ENCODE assay signal across 8 cellular contexts in the genomic region with DNA sequence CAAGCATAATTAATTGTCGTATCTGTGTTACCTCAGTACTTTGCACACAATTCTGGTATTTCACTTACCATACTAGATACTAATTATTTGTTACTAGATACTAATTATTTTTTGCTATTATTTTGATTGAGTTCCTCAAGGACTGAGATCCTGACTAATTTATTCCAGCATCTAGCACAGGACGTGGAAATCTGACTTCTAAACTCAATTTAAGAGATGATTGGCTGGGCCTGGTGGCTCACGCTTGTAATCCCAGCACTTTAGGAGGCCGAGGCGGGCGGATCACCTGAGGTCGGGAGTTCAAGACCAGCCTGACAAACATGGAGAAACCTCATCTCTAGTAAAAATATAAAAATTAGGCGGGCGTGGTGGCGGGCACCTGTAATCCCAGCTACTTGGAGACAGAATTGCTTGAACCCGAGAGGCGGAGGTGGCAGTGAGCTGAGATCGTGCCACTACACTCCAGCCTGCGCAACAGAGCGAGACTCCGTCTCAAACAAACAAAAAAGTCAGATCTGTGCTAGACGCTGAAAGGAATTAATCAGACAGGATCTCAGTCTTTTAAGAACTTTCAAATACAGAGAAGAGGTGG. TPM values are rescaled to one million over a fixed set of nuclear protein-coding genes. Genes with fewer than 3 reads are reported as not detected.
DNase-seq lines count a peak whose midpoint lies in the region; ATAC-seq, FAIRE-seq and TF ChIP-seq lines count a peak whose summit lies in the region.

No MANE protein-coding gene starts in this region.

- H3K9me1 ChIP-seq in K562 (ENCODE audit: control insufficient read depth, insufficient read depth, low read length), result no peaks in the 10 kb centered on the region

- H3K27me3 ChIP-seq in right atrium auricular region, result no peaks in the 10 kb centered on the region
- H3K27me3 ChIP-seq in K562 (ENCODE audit: control insufficient read depth in 2 of 2, insufficient read depth in 2 of 2, low read length in 2 of 2), result no peaks in the 10 kb centered on the region

- peak overlapping the region; percentile 97 to 98 for H3K9ac ChIP-seq in K562 (ENCODE audit: insufficient read depth in 1 of 2, low read depth in 2 of 2, low read length in 2 of 2)

- WGBS in K562 (ENCODE audit: insufficient coverage, low coverage, missing lambda C conversion rate), result 4% methylated on average over 17 of the region's 17 CpGs
- WGBS in mesodermal cell (ENCODE audit: insufficient coverage in 2 of 2), 2 experiments, result 83 to 94% methylated on average over 13 to 14 of the region's 17 CpGs

- no peak for FAIRE-seq in K562 (lab: Jason Lieb, UNC)

- H3K4me1 ChIP-seq in right atrium auricular region, result peaks cover 0 to 15% of the 10 kb centered on the region in 2 donors
- H3K4me1 ChIP-seq in K562 (replicated peaks in 1 of 2; ENCODE audit: control insufficient read depth in 2 of 2, insufficient read depth in 2 of 2, low read length in 2 of 2), result peaks cover 16 to 33% of the 10 kb centered on the region in 2 experiments
- no peaks in the 10 kb centered on the region for H3K4me1 ChIP-seq in mesodermal cell (ENCODE audit: control insufficient read depth, insufficient read depth, low read length, poor library complexity, severe bottlenecking)

- no peak for TF ChIP-seq EP300 in K562 (IDR thresholded peaks at IDR 0.05; ENCODE audit: low read length)

- CTCF ChIA-PET in K562 (lab: Yijun Ruan, JAX; ENCODE audit: low intra/inter-chr PET ratio), result no interaction called here

- peak overlapping the region; percentile 78 to 79 for H3K4me3 ChIP-seq in right atrium auricular region
- peak overlapping the region; percentile 63 for H3K4me3 ChIP-seq in K562
- H3K4me3 ChIP-seq in mesodermal cell (ENCODE audit: extremely low read depth, insufficient read depth, low read length, poor library complexity, severe bottlenecking), result peak overlapping the region; percentile 69

- H3K9me3 ChIP-seq in right atrium auricular region (no peaks in the 10 kb centered on the region), K562 (replicated peaks; ENCODE audit: control insufficient read depth, insufficient read depth, low read depth, low read length) (no peaks in the 10 kb centered on the region), mesodermal cell (ENCODE audit: control insufficient read depth, low read length) (no peaks in the 10 kb centered on the region)

- TF ChIP-seq POLR2A in K562 (conservative IDR thresholded peaks at IDR 0.05), result no peak

- peak overlapping the region; percentile 89 to 92 for H3K27ac ChIP-seq in right atrium auricular region
- H3K27ac ChIP-seq in K562 (ENCODE audit: extremely low read depth, low read depth, low read length), result peak overlapping the region; percentile 95
- H3K27ac ChIP-seq in mesodermal cell (ENCODE audit: low read depth, low read length, severe bottlenecking), result peak overlapping the region; percentile 95

- no peaks in the 10 kb centered on the region for H3K36me3 ChIP-seq in right atrium auricular region
- peaks cover 11% of the 10 kb centered on the region for H3K36me3 ChIP-seq in K562 (ENCODE audit: control insufficient read depth, insufficient read depth, low read length)
- H3K36me3 ChIP-seq in mesodermal cell (ENCODE audit: control insufficient read depth, insufficient read depth, low read length), result no peaks in the 10 kb centered on the region

- no peak for TF ChIP-seq RAD21 in K562 (CRISPR knock-in tag; conservative IDR thresholded peaks at IDR 0.05 in 1 of 2, IDR thresholded peaks at IDR 0.05 in 1 of 2)

- POLR2A ChIA-PET in K562 (lab: Yijun Ruan, JAX), result interaction anchor here (0.7 to 3.6 kb wide), 8 partner anchors 8 to 35 kb away, joined by 3 to 37 read pairs (median 6); partner anchors contain the start of gene RAB6A

- in situ Hi-C loops in K562 (cut with MboI), result no loop called here

- H3K4me2 ChIP-seq in K562 (ENCODE audit: insufficient read depth, low read length), result peak overlapping the region; percentile 91

- no peak for TF ChIP-seq CTCF in right atrium auricular region (IDR thresholded peaks at IDR 0.05)
- no peak; a peak in 1 of 6 replicates for TF ChIP-seq CTCF in K562 (IDR thresholded peaks at IDR 0.05 in 2 of 3, conservative IDR thresholded peaks at IDR 0.05 in 1 of 3; ENCODE audit: insufficient read depth in 2 of 3, low read depth in 1 of 3, low read length in 3 of 3)

- DNase-seq in right atrium auricular region (ENCODE audit: low spot score) (no peak), Right ventricle myocardium inferior (ENCODE audit: missing footprints) (no peak), K562 (ENCODE audit: extremely low read depth in 1 of 4, low spot score in 3 of 4) (no peak), NCI-H82 (lab: John Stamatoyannopoulos, UW) (no peak), NCI-H1092 treated with DMSO at 0.1 percent for 48 hours (lab: John Stamatoyannopoulos, UW) (no peak), NCI-H2196 treated with DMSO at 0.1 percent for 48 hours (lab: John Stamatoyannopoulos, UW; ENCODE audit: unreplicated experiment) (no peak)

- no peaks in the 10 kb centered on the region for H4K20me1 ChIP-seq in K562 (replicated peaks; ENCODE audit: control insufficient read depth, insufficient read depth, low read length)

- intact Hi-C loops in Right ventricle myocardium inferior (cut with DNase I), result loop anchor here (5.0 kb wide), 1 partner anchor 90 kb away; the partner anchor contains the start of genes COA4 and PAAF1
- intact Hi-C loops in K562 (cut with micrococcal nuclease), result loop anchor here (10.0 kb wide), 1 partner anchor 148 kb away; no protein-coding TSS in a partner anchor

- H3K79me2 ChIP-seq in K562 (ENCODE audit: control insufficient read depth, insufficient read depth, low read length), result peaks cover 44% of the 10 kb centered on the region

- no peak for ATAC-seq in Right ventricle myocardium inferior
- peak; percentile 3 for ATAC-seq in K562
- no peak for ATAC-seq in HG02798 (IDR thresholded peaks at IDR 0.05; ENCODE audit: poor library complexity, unreplicated experiment)

- H2AFZ ChIP-seq in K562 (ENCODE audit: low read depth, low read length), result peak overlapping the region; percentile 95

- BruUV-seq in K562 (replicated peaks; lab: Mats Ljungman, UMichigan), result no TSS peak

RNA-seq across cellular contexts. Expression of gene MRPL48, which starts 0.5 kb away (rescaled TPM):
- total RNA-seq in right atrium auricular region (10 to 100 TPM; 18.7 to 25.3 TPM), Right ventricle myocardium inferior (45.1 TPM), K562 (2014; rRNA removed) (87.2 and 98.6 TPM in 2 replicates), K562 (2014; rRNA removed; fragmentation: Illumina TruSeq; extraction: Trizol) (102 and 104 TPM in 2 replicates), K562 (2015; rRNA removed; fragmentation: Illumina TruSeq; extraction: Trizol) (102 and 118 TPM in 2 replicates), K562 (2021) (66.0 and 81.9 TPM in 2 replicates)
- 47.1 and 66.4 TPM in 2 replicates for total RNA-seq in K562 (2011; cell fraction: chromatin; rRNA removed; ENCODE audit: low replicate concordance)
- 27.8 and 30.0 TPM in 2 replicates for total RNA-seq in K562 (2011; cell fraction: nucleolus; rRNA removed)
- 47.8 and 65.0 TPM in 2 replicates for total RNA-seq in K562 (2011; cell fraction: nucleoplasm; rRNA removed)
- polyA plus RNA-seq in K562 (2011; rRNA removed) (126 and 130 TPM in 2 replicates), K562 (2014; fragmentation: Illumina TruSeq; extraction: Trizol) (68.5 and 75.0 TPM in 2 replicates), K562 (2014; fragmentation: Nextera tagmentation; extraction: Ambion mirVana) (100 to 1,000 TPM; 216 to 237 TPM), K562 (2014; rRNA removed) (67.2 and 79.2 TPM in 2 replicates)
- 27.7 and 54.8 TPM in 2 replicates for polyA plus RNA-seq in K562 (2011; cell fraction: cytosol; rRNA removed)
- 30.0 and 56.5 TPM in 2 replicates for polyA plus RNA-seq in K562 (2011; cell fraction: nucleus; rRNA removed)
- polyA plus RNA-seq in K562 (2012), result 93.8 and 140 TPM in 2 replicates
- 63.0 and 72.5 TPM in 2 replicates for polyA minus RNA-seq in K562 (2011; rRNA and poly(A)+ RNA removed)
- polyA minus RNA-seq in K562 (2011; cell fraction: cytosol; rRNA and poly(A)+ RNA removed), result 23.1 and 25.8 TPM in 2 replicates
- 11.6 and 21.1 TPM in 2 replicates for polyA minus RNA-seq in K562 (2011; cell fraction: nucleus; rRNA and poly(A)+ RNA removed)
- 44.7 TPM for polyA plus RNA-seq in mesodermal cell (2013, experiment 1 of 2)
- polyA plus RNA-seq in mesodermal cell (2013, experiment 2 of 2), result 46.7 TPM

RNA-seq across cellular contexts. Expression of gene RAB6A, which starts 26.3 kb away (rescaled TPM):
- total RNA-seq in right atrium auricular region (100 to 1,000 TPM in 1 of 2 donors, 10 to 100 TPM in 1; 94.7 to 104 TPM), Right ventricle myocardium inferior (97.1 TPM), K562 (2014; rRNA removed) (30.0 and 35.8 TPM in 2 replicates), K562 (2014; rRNA removed; fragmentation: Illumina TruSeq; extraction: Trizol) (45.4 and 53.5 TPM in 2 replicates), K562 (2015; rRNA removed; fragmentation: Illumina TruSeq; extraction: Trizol) (39.6 and 45.7 TPM in 2 replicates), K562 (2021) (70.8 and 77.2 TPM in 2 replicates)
- total RNA-seq in K562 (2011; cell fraction: chromatin; rRNA removed; ENCODE audit: low replicate concordance), result 17.2 and 50.1 TPM in 2 replicates
- 15.7 and 17.4 TPM in 2 replicates for total RNA-seq in K562 (2011; cell fraction: nucleolus; rRNA removed)
- total RNA-seq in K562 (2011; cell fraction: nucleoplasm; rRNA removed), result 22.2 and 30.5 TPM in 2 replicates
- polyA plus RNA-seq in K562 (2011; rRNA removed) (74.7 and 95.3 TPM in 2 replicates), K562 (2014; fragmentation: Illumina TruSeq; extraction: Trizol) (60.2 and 67.9 TPM in 2 replicates), K562 (2014; fragmentation: Nextera tagmentation; extraction: Ambion mirVana) (10 to 100 TPM; 14.0 to 15.7 TPM), K562 (2014; rRNA removed) (33.6 and 41.4 TPM in 2 replicates)
- 35.5 and 36.2 TPM in 2 replicates for polyA plus RNA-seq in K562 (2011; cell fraction: cytosol; rRNA removed)
- polyA plus RNA-seq in K562 (2011; cell fraction: nucleus; rRNA removed), result 21.9 and 32.9 TPM in 2 replicates
- polyA plus RNA-seq in K562 (2012), result 55.5 and 74.0 TPM in 2 replicates
- polyA minus RNA-seq in K562 (2011; rRNA and poly(A)+ RNA removed), result 200 and 246 TPM in 2 replicates
- 47.0 and 60.7 TPM in 2 replicates for polyA minus RNA-seq in K562 (2011; cell fraction: cytosol; rRNA and poly(A)+ RNA removed)
- 12.4 and 26.5 TPM in 2 replicates for polyA minus RNA-seq in K562 (2011; cell fraction: nucleus; rRNA and poly(A)+ RNA removed)
- 107 TPM for polyA plus RNA-seq in mesodermal cell (2013, experiment 1 of 2)
- 105 TPM for polyA plus RNA-seq in mesodermal cell (2013, experiment 2 of 2)
